ENCODE assay signal across 8 cellular contexts in genomic region chr1:161159087-161159914, GRCh38. TPM values are rescaled to one million over a fixed set of nuclear protein-coding genes. Genes with fewer than 3 reads are reported as not detected.
DNase-seq lines count a peak whose midpoint lies in the region; ATAC-seq and TF ChIP-seq lines count a peak whose summit lies in the region.

Gene USP21, plus strand, starts transcription at chr1:161159500. Its CDS starts 1,141 bp downstream, at chr1:161160641.

- DNase-seq in NCI-H1436 (lab: John Stamatoyannopoulos, UW) (peak; percentile 85), SW480 (ENCODE audit: low spot score) (peak; percentile 84), Right ventricle myocardium inferior (ENCODE audit: missing footprints) (peak; percentile 97), transverse colon (peak; percentile 94)
- peak; percentile 77 for DNase-seq in activated naive CD8-positive, alpha-beta T cell treated with anti-CD3 and anti-CD28 coated beads, Interleukin-2, amount 50 U/mL, for 16 hours (ENCODE audit: low read depth, low spot score)

- peaks cover 4% of the 10 kb centered on the region for H3K79me2 ChIP-seq in parathyroid adenoma

- ATAC-seq in HG02763 (IDR thresholded peaks at IDR 0.05; ENCODE audit: unreplicated experiment): peak; percentile 88
- ATAC-seq in Right ventricle myocardium inferior: peak; percentile 94

- H3K9me3 ChIP-seq in parathyroid adenoma (ENCODE audit: control insufficient read depth, low read length): no peaks in the 10 kb centered on the region
- H3K9me3 ChIP-seq in transverse colon: no peaks in the 10 kb centered on the region

- H3K4me3 ChIP-seq in parathyroid adenoma (ENCODE audit: low read depth, low read length) (peak within 1 kb of the TSS; percentile 94), transverse colon (peak within 1 kb of the TSS; percentile 70 to 88 (median 80))

- 1% methylated on average over 49 of the region's 60 CpGs; no CpG with 5 or more reads in 1 of the 2 donors for WGBS in transverse colon (ENCODE audit: low coverage in 1 of 2), 2 donors

- no peak for TF ChIP-seq EP300 in transverse colon (IDR thresholded peaks at IDR 0.05; ENCODE audit: low read depth)

- TF ChIP-seq CTCF in GM12873 (IDR thresholded peaks at IDR 0.05; ENCODE audit: insufficient read depth, low read depth, low read length, missing control alignments): peak; percentile 36
- TF ChIP-seq CTCF in parathyroid adenoma (IDR thresholded peaks at IDR 0.05): no peak
- TF ChIP-seq CTCF in transverse colon (IDR thresholded peaks at IDR 0.05): peak in 4 of 5 experiments; percentile 20 to 60 (median 42)

- H3K27me3 ChIP-seq in parathyroid adenoma (ENCODE audit: control insufficient read depth, insufficient read depth, low read length) (no peaks in the 10 kb centered on the region), transverse colon (no peaks in the 10 kb centered on the region)

- peak within 1 kb of the TSS; percentile 87 for H2AFZ ChIP-seq in parathyroid adenoma

- H3K36me3 ChIP-seq in parathyroid adenoma (ENCODE audit: control insufficient read depth, insufficient read depth, low read length) (no peaks in the 10 kb centered on the region), transverse colon (no peaks in the 10 kb centered on the region)

- H3K4me2 ChIP-seq in parathyroid adenoma (ENCODE audit: low read length): peak within 1 kb of the TSS; percentile 69

- peak within 1 kb of the TSS; percentile 91 for H3K27ac ChIP-seq in parathyroid adenoma
- H3K27ac ChIP-seq in transverse colon: peak within 1 kb of the TSS; percentile 89 to 93 (median 90)

- peak within 1 kb of the TSS; percentile 37 for H3K9ac ChIP-seq in parathyroid adenoma

- peak; percentile 73 for TF ChIP-seq POLR2A in transverse colon (IDR thresholded peaks at IDR 0.05)

- in situ Hi-C loops in transverse colon (cut with MboI; ENCODE audit: low pct_ligation_motif_present in 1 of 4, low pct_unique_long_range_greater_than_20kb in 1 of 4, low sequenced_read_pairs in 3 of 4): no loop called here

- intact Hi-C loops in Right ventricle myocardium inferior (cut with DNase I) (no loop called here), transverse colon (cut with DNase I; ENCODE audit: low total_unique reads) (no loop called here)

- H3K4me1 ChIP-seq in parathyroid adenoma: no peaks in the 10 kb centered on the region
- H3K4me1 ChIP-seq in transverse colon: peaks cover 4 to 38% (median 28%) of the 10 kb centered on the region in 4 donors

RNA-seq across cellular contexts. Expression of gene USP21, which starts in this region (rescaled TPM):
- 19.5 TPM for total RNA-seq in Right ventricle myocardium inferior
- 10 to 100 TPM; 19.5 to 75.9 (median 35.3) TPM for total RNA-seq in transverse colon

Comparison
In these comparisons a context has a peak if more than half of its experiments do, and no peak if none do; other contexts are left out.
1. Peak in every context shown above with its lines: DNase-seq, ATAC-seq, H3K4me3 ChIP-seq and H3K27ac ChIP-seq.